ENCODE assay signal across 24 cellular contexts in the genomic region with DNA sequence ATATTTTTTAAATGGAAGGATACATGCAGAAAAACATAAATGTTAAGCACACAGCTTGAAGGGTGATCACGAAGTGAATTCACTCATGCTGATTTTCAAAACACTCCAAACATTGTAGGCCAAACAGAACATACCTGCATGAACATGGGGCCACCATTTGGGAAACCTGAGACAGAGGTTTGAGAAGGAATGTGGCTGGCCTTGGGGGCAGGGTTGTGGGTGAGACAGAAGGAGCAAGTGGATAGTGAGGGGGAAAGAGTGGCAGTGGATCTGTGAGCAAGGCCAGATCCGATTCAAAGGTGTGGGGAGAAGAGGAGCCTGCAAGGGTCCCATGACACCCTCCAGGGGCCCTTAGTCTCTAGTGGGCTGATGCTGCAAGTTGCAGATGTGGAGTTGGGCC.
DNase-seq lines count a peak whose midpoint lies in the region; ATAC-seq, FAIRE-seq and TF ChIP-seq lines count a peak whose summit lies in the region.
"Had no signal": no experiment of that assay in that cellular context is flagged by ENCODE, and none has a peak within 500 bp of the region (broad histone marks: within the 10 kb centered on the region; RNA-seq: fewer than 3 reads in every experiment).

No MANE protein-coding gene starts in this region.

- H3K9me3 Mint-ChIP-seq in WTC11 (peaks cover 15% of the 10 kb centered on the region), neural progenitor cell (peaks cover 4% of the 10 kb centered on the region)
- H3K9me3 Mint-ChIP-seq: CD8-positive, alpha-beta T cell had no signal

- FAIRE-seq in H1 (lab: Jason Lieb, UNC) = peak; percentile 32

- H4K91ac ChIP-seq in H1 (replicated peaks; ENCODE audit: insufficient read length, low read length) = no peak overlapping the region

- H4K5ac ChIP-seq in H1 (ENCODE audit: insufficient read length, low read depth, low read length) = peak overlapping the region; percentile 1

- POLR2A ChIA-PET in WTC11 (lab: Charles Lee) (no interaction called here), H1 (lab: Charles Lee; ENCODE audit: partially characterized antibody) (no interaction called here)

- no peaks in the 10 kb centered on the region; the same call in 1 of the 2 replicates for H3K23me2 ChIP-seq in H1 (ENCODE audit: low read depth, low read length)

- in situ Hi-C loops in KBM-7 (cut with MboI; ENCODE audit: low pct_unique_long_range_greater_than_20kb, low sequenced_read_pairs) = no loop called here

- H2BK120ac ChIP-seq in H1 (replicated peaks; ENCODE audit: low read depth, low read length) = no peak overlapping the region

- ATAC-seq in WTC11 = no peak
- ATAC-seq: CD8-positive, alpha-beta T cell had no signal

- no peak overlapping the region for H3K23ac ChIP-seq in H1 (ENCODE audit: insufficient read length)

- H3K4ac ChIP-seq in H1 (replicated peaks; ENCODE audit: insufficient read length, low read depth, low read length) = no peak overlapping the region

- H2BK15ac ChIP-seq in H1 (ENCODE audit: low read length) = no peak overlapping the region

- H3K27ac ChIP-seq in H1 (ENCODE audit: low read depth, low read length) (no peak overlapping the region), neural progenitor cell (no peak overlapping the region)
- H3K27ac ChIP-seq: C4-2B, RWPE1 had no signal

- no peak for DNase-seq in WTC11 (ENCODE audit: low spot score)
- no peak for DNase-seq in H1 (ENCODE audit: low read depth in 1 of 2, low spot score in 2 of 2)
- DNase-seq in neural progenitor cell (ENCODE audit: low spot score) = no peak
- no peak for DNase-seq in NCI-H345 (lab: John Stamatoyannopoulos, UW)
- DNase-seq in NCI-H1092 treated with DMSO at 0.1 percent for 48 hours (lab: John Stamatoyannopoulos, UW) = no peak
- DNase-seq in KBM-7 = no peak
- no peak for DNase-seq in COR-L47 (lab: John Stamatoyannopoulos, UW)
- DNase-seq: CD8-positive, alpha-beta T cell; DMS 273 treated with DMSO at 0.1 percent for 48 hours; DMS79; EL; GF-D8; H9; Karpas-422; NCI-H1092; NCI-H1436; NCI-H1930; NCI-H2107; NCI-H446; NCI-H524 treated with DMSO at 0.1 percent for 48 hours; SHP77 had no signal

- H3K4me3 Mint-ChIP-seq in WTC11 (no peak overlapping the region), neural progenitor cell (no peak overlapping the region)
- H3K4me3 Mint-ChIP-seq: B cell; CD8-positive, alpha-beta T cell; H9 had no signal

- H3K4me1 ChIP-seq in H1 (replicated peaks in 1 of 4; ENCODE audit: control insufficient read depth in 3 of 4, insufficient read depth in 4 of 4, low read length in 3 of 4) (peaks cover 2 to 10% (median 8%) of the 10 kb centered on the region in 4 experiments), neural progenitor cell (peaks cover 29% of the 10 kb centered on the region)

- H2AK5ac ChIP-seq in H1 (ENCODE audit: low read depth, low read length) = no peak overlapping the region

- H3K4me2 ChIP-seq in H1 (ENCODE audit: insufficient read depth in 1 of 2, low read depth in 2 of 2, low read length in 2 of 2) (no peak overlapping the region), neural progenitor cell (peak overlapping the region; percentile 31)

- H4K20me1 ChIP-seq in H1 (replicated peaks in 1 of 2; ENCODE audit: control insufficient read depth in 1 of 2, insufficient read depth in 2 of 2, low read length in 2 of 2) (no peaks in the 10 kb centered on the region), neural progenitor cell (ENCODE audit: low read depth) (no peaks in the 10 kb centered on the region)

- H3K9ac ChIP-seq in H1 (replicated peaks in 1 of 4; ENCODE audit: extremely low read depth in 1 of 4, low read depth in 3 of 4, low read length in 3 of 4) (no peak overlapping the region), neural progenitor cell (no peak overlapping the region)

- TF ChIP-seq POLR2A in H1 (IDR thresholded peaks at IDR 0.05; ENCODE audit: control extremely low read depth in 1 of 2, low read depth in 2 of 2, low read length in 2 of 2) = no peak

- H3K79me2 ChIP-seq in H1 (ENCODE audit: control insufficient read depth in 1 of 2, insufficient read depth in 2 of 2, low read length in 2 of 2) (no peaks in the 10 kb centered on the region), neural progenitor cell (ENCODE audit: low read depth) (no peaks in the 10 kb centered on the region)

- no peaks in the 10 kb centered on the region for H3K79me1 ChIP-seq in H1 (ENCODE audit: low read depth, low read length)

- no peak for TF ChIP-seq EP300 in H1 (IDR thresholded peaks at IDR 0.05; ENCODE audit: borderline replicate concordance in 1 of 2, low read depth in 2 of 2, low read length in 2 of 2)

- H3K9me3 ChIP-seq in H1 (ENCODE audit: insufficient read depth in 2 of 2, low read depth in 1 of 2, low read length in 1 of 2) = no peaks in the 10 kb centered on the region
- no peaks in the 10 kb centered on the region for H3K9me3 ChIP-seq in neural progenitor cell (ENCODE audit: low read depth)

- H3K36me3 Mint-ChIP-seq in WTC11 (peaks cover 17% of the 10 kb centered on the region), neural progenitor cell (no peaks in the 10 kb centered on the region)
- H3K36me3 Mint-ChIP-seq: CD8-positive, alpha-beta T cell had no signal

- H3K4me1 Mint-ChIP-seq in WTC11 (peaks cover 63% of the 10 kb centered on the region), neural progenitor cell (peaks cover 22% of the 10 kb centered on the region)
- H3K4me1 Mint-ChIP-seq: B cell had no signal

- H3K4me3 ChIP-seq in H1 (ENCODE audit: extremely low read depth in 1 of 4, insufficient read depth in 2 of 4, low read depth in 3 of 4, low read length in 4 of 4) = no peak overlapping the region
- H3K4me3 ChIP-seq in neural progenitor cell = no peak overlapping the region

- no peak overlapping the region for H2BK20ac ChIP-seq in H1 (ENCODE audit: low read length)

- H2BK12ac ChIP-seq in H1 (ENCODE audit: low read depth, low read length) = peak overlapping the region; percentile 71; the same call in 1 of the 2 replicates

- no peak overlapping the region for H2AFZ ChIP-seq in H1 (ENCODE audit: low read length)
- no peak overlapping the region for H2AFZ ChIP-seq in neural progenitor cell (replicated peaks)

- H3K27ac Mint-ChIP-seq in WTC11 = peak overlapping the region; percentile 43; the same call in 1 of the 2 replicates
- no peak overlapping the region for H3K27ac Mint-ChIP-seq in neural progenitor cell
- H3K27ac Mint-ChIP-seq: B cell; CD8-positive, alpha-beta T cell had no signal

- H3K56ac ChIP-seq in H1 (replicated peaks; ENCODE audit: insufficient read length, low read depth, low read length) = no peak overlapping the region

- no peak overlapping the region for H3K18ac ChIP-seq in H1 (ENCODE audit: extremely low read depth, low read length)

- no peak overlapping the region for H3K14ac ChIP-seq in H1 (ENCODE audit: insufficient read length)

- no peaks in the 10 kb centered on the region for H3K27me3 ChIP-seq in H1 (replicated peaks in 1 of 4; ENCODE audit: control insufficient read depth in 3 of 4, extremely low read depth in 1 of 4, insufficient read depth in 3 of 4, low read length in 3 of 4)
- no peaks in the 10 kb centered on the region for H3K27me3 ChIP-seq in neural progenitor cell

- H3F3A ChIP-seq in neural progenitor cell (ENCODE audit: low read depth) = peaks cover 17% of the 10 kb centered on the region

- no peak for TF ChIP-seq RAD21 in H1 (IDR thresholded peaks at IDR 0.05 in 1 of 2, conservative IDR thresholded peaks at IDR 0.05 in 1 of 2; ENCODE audit: low read depth in 2 of 2, low read length in 2 of 2)

- 88% methylated on average over 2 of the region's 2 CpGs; no CpG with 5 or more reads in 1 of the 2 experiments for WGBS in H1 (ENCODE audit: extremely low coverage in 1 of 2, insufficient coverage in 1 of 2, insufficient read length in 1 of 2, insufficient replicate concordance in 2 of 2, low coverage in 1 of 2, low lambda C conversion rate in 2 of 2, missing lambda C conversion rate in 1 of 2), 2 experiments

- CTCF ChIA-PET in WTC11 (lab: Charles Lee) (interaction anchor here (0.9 to 1.6 kb wide), 3 partner anchors 12 to 27 kb away, joined by 3 to 19 read pairs (median 5); no protein-coding TSS in a partner anchor), H1 (lab: Charles Lee; ENCODE audit: partially characterized antibody) (interaction anchor here (1.1 to 6.9 kb wide), 5 partner anchors 12 to 403 kb away, joined by 3 to 44 read pairs (median 8); no protein-coding TSS in a partner anchor)

- H3K36me3 ChIP-seq in H1 (ENCODE audit: control insufficient read depth in 2 of 4, insufficient read depth in 4 of 4, low read length in 3 of 4) = no peaks in the 10 kb centered on the region
- no peaks in the 10 kb centered on the region for H3K36me3 ChIP-seq in neural progenitor cell

- no peak overlapping the region for H2BK5ac ChIP-seq in H1 (ENCODE audit: low read depth, low read length)

- TF ChIP-seq CTCF in WTC11 (IDR thresholded peaks at IDR 0.05) (no peak), H1 (IDR thresholded peaks at IDR 0.05; ENCODE audit: control extremely low read depth in 1 of 3, insufficient read depth in 1 of 3, low read depth in 1 of 3, low read length in 3 of 3) (no peak), neural progenitor cell (IDR thresholded peaks at IDR 0.05) (no peak)

- H3K27me3 Mint-ChIP-seq in WTC11 (ENCODE audit: low read depth) (no peaks in the 10 kb centered on the region; the same call in 1 of the 2 replicates), neural progenitor cell (ENCODE audit: insufficient read depth, low read depth) (peaks cover 12% of the 10 kb centered on the region)
- H3K27me3 Mint-ChIP-seq: B cell had no signal

- no peak overlapping the region for H4K8ac ChIP-seq in H1 (ENCODE audit: extremely low read depth, insufficient read depth, low read length)

TF ChIP-seq in WTC11, 78 proteins besides CTCF, POLR2A, EP300 and RAD21 (continues in another document):
- TF ChIP-seq, protein P1, sequence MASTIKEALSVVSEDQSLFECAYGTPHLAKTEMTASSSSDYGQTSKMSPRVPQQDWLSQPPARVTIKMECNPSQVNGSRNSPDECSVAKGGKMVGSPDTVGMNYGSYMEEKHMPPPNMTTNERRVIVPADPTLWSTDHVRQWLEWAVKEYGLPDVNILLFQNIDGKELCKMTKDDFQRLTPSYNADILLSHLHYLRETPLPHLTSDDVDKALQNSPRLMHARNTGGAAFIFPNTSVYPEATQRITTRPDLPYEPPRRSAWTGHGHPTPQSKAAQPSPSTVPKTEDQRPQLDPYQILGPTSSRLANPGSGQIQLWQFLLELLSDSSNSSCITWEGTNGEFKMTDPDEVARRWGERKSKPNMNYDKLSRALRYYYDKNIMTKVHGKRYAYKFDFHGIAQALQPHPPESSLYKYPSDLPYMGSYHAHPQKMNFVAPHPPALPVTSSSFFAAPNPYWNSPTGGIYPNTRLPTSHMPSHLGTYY (CRISPR knock-in tag; IDR thresholded peaks at IDR 0.05) = no peak

TF ChIP-seq in H1, 55 proteins besides CTCF, POLR2A, EP300 and RAD21 (continues in another document):
- TF ChIP-seq SP4 (IDR thresholded peaks at IDR 0.05; ENCODE audit: low read length) (no peak), CBX8 (IDR thresholded peaks at IDR 0.05; ENCODE audit: borderline replicate concordance, low read depth, low read length) (no peak), KDM4A (IDR thresholded peaks at IDR 0.05; ENCODE audit: low read depth, low read length, severe bottlenecking) (no peak), POLR2AphosphoS5 (IDR thresholded peaks at IDR 0.05; ENCODE audit: low read depth, low read length) (no peak)
